Comparison of ENCODE assay signal across 8 cellular contexts in the genomic region with DNA sequence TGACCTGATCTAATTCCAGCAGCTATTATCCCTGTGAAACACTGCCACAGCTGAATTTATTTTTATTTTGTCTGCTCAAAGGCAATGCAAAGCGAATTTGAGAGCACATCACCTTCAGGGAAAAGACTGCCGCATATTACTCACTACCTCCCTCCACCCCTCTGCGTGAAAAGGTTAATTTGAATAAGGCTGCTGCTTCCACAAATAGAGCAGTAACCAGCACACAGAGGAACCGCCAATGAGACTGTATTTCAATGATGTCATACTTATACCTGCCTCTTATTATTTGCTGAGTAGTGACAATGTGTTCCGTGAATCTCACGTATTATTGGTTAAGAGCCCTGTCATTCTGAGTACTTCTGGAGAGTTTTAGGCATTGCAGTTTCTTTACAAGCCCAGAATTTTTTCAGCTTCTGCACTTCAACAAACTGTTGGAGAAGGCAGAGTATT.
DNase-seq lines count a peak whose midpoint lies in the region; ATAC-seq and TF ChIP-seq lines count a peak whose summit lies in the region.

No MANE protein-coding gene starts in this region.

- H3K27me3 Mint-ChIP-seq in activated T-helper 17 cell treated with anti-CD3 and anti-CD28 coated beads, Interleukin-2, amount 50 U/mL, for 72 hours = no peaks in the 10 kb centered on the region

- peak; percentile 17 for DNase-seq in AG08396 (ENCODE audit: low spot score)
- peak; percentile 95 for DNase-seq in NCI-H226
- peak; percentile 95 to 98 for DNase-seq in foreskin keratinocyte
- DNase-seq in omental fat pad (ENCODE audit: low spot score) = no peak
- DNase-seq in 8988T = no peak

- no peaks in the 10 kb centered on the region for H3K36me3 Mint-ChIP-seq in activated T-helper 17 cell treated with anti-CD3 and anti-CD28 coated beads, Interleukin-2, amount 50 U/mL, for 72 hours (ENCODE audit: low read depth)

- peaks cover 37% of the 10 kb centered on the region for H3K4me1 Mint-ChIP-seq in activated T-helper 17 cell treated with anti-CD3 and anti-CD28 coated beads, Interleukin-2, amount 50 U/mL, for 72 hours

- H3K4me1 ChIP-seq in foreskin keratinocyte = peaks cover 22% of the 10 kb centered on the region

- no peaks in the 10 kb centered on the region for H3K27me3 ChIP-seq in foreskin keratinocyte

- no peak for TF ChIP-seq CTCF in foreskin keratinocyte (conservative IDR thresholded peaks at IDR 0.05)
- TF ChIP-seq CTCF in omental fat pad (IDR thresholded peaks at IDR 0.05) = no peak

- no peak overlapping the region for H3K4me3 Mint-ChIP-seq in activated T-helper 17 cell treated with anti-CD3 and anti-CD28 coated beads, Interleukin-2, amount 50 U/mL, for 72 hours

- ATAC-seq in GM18867 (IDR thresholded peaks at IDR 0.05; ENCODE audit: unreplicated experiment) (peak; percentile 94), HG03045 (IDR thresholded peaks at IDR 0.05; ENCODE audit: unreplicated experiment) (peak; percentile 79), foreskin keratinocyte (peak; percentile 99), omental fat pad (ENCODE audit: low FRiP score) (peak; percentile 97)
- peak; percentile 65 for ATAC-seq in activated T-helper 17 cell treated with anti-CD3 and anti-CD28 coated beads, Interleukin-2, amount 50 U/mL, for 72 hours (replicated peaks)

- no peaks in the 10 kb centered on the region for H3K9me3 Mint-ChIP-seq in activated T-helper 17 cell treated with anti-CD3 and anti-CD28 coated beads, Interleukin-2, amount 50 U/mL, for 72 hours

- no peak overlapping the region for H3K27ac Mint-ChIP-seq in activated T-helper 17 cell treated with anti-CD3 and anti-CD28 coated beads, Interleukin-2, amount 50 U/mL, for 72 hours

- H3K27ac ChIP-seq in foreskin keratinocyte = no peak overlapping the region

Comparison
In these comparisons a context has a peak if more than half of its experiments do, and no peak if none do; other contexts are left out.
1. DNase-seq: peak in AG08396 (single experiment), NCI-H226 (single experiment) and foreskin keratinocyte (2 of 2); none in omental fat pad (single experiment) and 8988T (single experiment).
2. Peak in every context shown above with its lines, with median percentiles within 50 percentile points of each other: ATAC-seq.